ENCODE assay signal across 8 cellular contexts in genomic region chr2:172555522-172556283, GRCh38. TPM values are rescaled to one million over a fixed set of nuclear protein-coding genes. Genes with fewer than 3 reads are reported as not detected.
DNase-seq lines count a peak whose midpoint lies in the region; ATAC-seq, FAIRE-seq and TF ChIP-seq lines count a peak whose summit lies in the region.

PDK1 (plus strand) TSS chr2:172556090; CDS start chr2:172556151, 61 bp downstream.

- peak; percentile 80 for ATAC-seq in HG02870 (IDR thresholded peaks at IDR 0.05; ENCODE audit: unreplicated experiment)

- peak within 1 kb of the TSS; percentile 97 for H3K27ac ChIP-seq in left ventricle myocardium inferior (replicated peaks)

- peaks cover 10% of the 10 kb centered on the region for H3K36me3 ChIP-seq in left ventricle myocardium inferior

- peak within 1 kb of the TSS; percentile 99 for H3K4me3 Mint-ChIP-seq in T-helper 1 cell treated with Interleukin-12 subunit alpha and Interleukin-12 subunit beta and Interleukin-4 antibody, amounts not matched to agents 30 μg/mL and 1 μg/mL, for 36 hours

- no peaks in the 10 kb centered on the region for H3K27me3 Mint-ChIP-seq in T-helper 1 cell treated with Interleukin-12 subunit alpha and Interleukin-12 subunit beta and Interleukin-4 antibody, amounts not matched to agents 30 μg/mL and 1 μg/mL, for 36 hours (ENCODE audit: low read depth)

- no peak for TF ChIP-seq CTCF in left ventricle myocardium inferior (IDR thresholded peaks at IDR 0.05; ENCODE audit: borderline replicate concordance)

- peak within 1 kb of the TSS; percentile 99 for H3K27ac Mint-ChIP-seq in T-helper 1 cell treated with Interleukin-12 subunit alpha and Interleukin-12 subunit beta and Interleukin-4 antibody, amounts not matched to agents 30 μg/mL and 1 μg/mL, for 36 hours

- H3K4me1 Mint-ChIP-seq in T-helper 1 cell treated with Interleukin-12 subunit alpha and Interleukin-12 subunit beta and Interleukin-4 antibody, amounts not matched to agents 30 μg/mL and 1 μg/mL, for 36 hours (ENCODE audit: low read depth): peaks cover 54% of the 10 kb centered on the region

- intact Hi-C loops in left ventricle myocardium inferior (cut with micrococcal nuclease): no loop called here

- H3K9me3 Mint-ChIP-seq in T-helper 1 cell treated with Interleukin-12 subunit alpha and Interleukin-12 subunit beta and Interleukin-4 antibody, amounts not matched to agents 30 μg/mL and 1 μg/mL, for 36 hours: no peaks in the 10 kb centered on the region

- DNase-seq in NCI-H1694 (lab: John Stamatoyannopoulos, UW) (peak; percentile 69), amygdala (lab: John Stamatoyannopoulos, UW) (peak; percentile 24 to 97 (median 78)), left ventricle myocardium inferior (peak; percentile 91), pulmonary artery endothelial cell (ENCODE audit: low read depth, low spot score) (peak; percentile 51), urothelium cell line (ENCODE audit: low spot score) (peak; percentile 96)

- peak within 1 kb of the TSS; percentile 92 for H3K4me3 ChIP-seq in left ventricle myocardium inferior

- H3K9me3 ChIP-seq in left ventricle myocardium inferior (replicated peaks): no peaks in the 10 kb centered on the region

- TF ChIP-seq POLR2A in GM15510 (IDR thresholded peaks at IDR 0.05; ENCODE audit: borderline replicate concordance, extremely low read depth, insufficient read length): peak; percentile 95

- no peaks in the 10 kb centered on the region for H3K27me3 ChIP-seq in left ventricle myocardium inferior (ENCODE audit: low read depth)

- peaks cover 20% of the 10 kb centered on the region for H3K36me3 Mint-ChIP-seq in T-helper 1 cell treated with Interleukin-12 subunit alpha and Interleukin-12 subunit beta and Interleukin-4 antibody, amounts not matched to agents 30 μg/mL and 1 μg/mL, for 36 hours (ENCODE audit: low read depth)

- no peak for FAIRE-seq in urothelium cell line (lab: Jason Lieb, UNC)

- peaks cover 35% of the 10 kb centered on the region for H3K4me1 ChIP-seq in left ventricle myocardium inferior

RNA-seq across cellular contexts. Expression of gene PDK1, which starts in this region (rescaled TPM):
- total RNA-seq in left ventricle myocardium inferior: 51.2 TPM
- total RNA-seq in pulmonary artery endothelial cell: 6.1 and 20.4 TPM in 2 replicates

Comparison
In these comparisons a context has a peak if more than half of its experiments do, and no peak if none do; other contexts are left out.
1. Peak in every context shown above with its lines: DNase-seq, ATAC-seq, H3K4me3 ChIP-seq and H3K27ac ChIP-seq.